15 cellular contexts compared by ENCODE assay signal in genomic region chr3:8307545-8308110, GRCh38.
A peak's percentile ranks its signal among the peaks of the same experiment; 100 is the strongest.
DNase-seq lines count a peak whose midpoint lies in the region; ATAC-seq and TF ChIP-seq lines count a peak whose summit lies in the region.
"Had no signal": no experiment of that assay in that cellular context is flagged by ENCODE, and none has a peak within 500 bp of the region (broad histone marks: within the 10 kb centered on the region; RNA-seq: fewer than 3 reads in every experiment).

No MANE protein-coding gene starts in this region.

- no peak overlapping the region for H2BK120ac ChIP-seq in mesendoderm (ENCODE audit: low read depth, low read length)

- peak; percentile 46 for DNase-seq in DMS153 (lab: John Stamatoyannopoulos, UW)
- no peak for DNase-seq in DMS153 treated with DMSO at 0.1 percent for 48 hours (lab: John Stamatoyannopoulos, UW; ENCODE audit: unreplicated experiment)
- DNase-seq in activated naive CD4-positive, alpha-beta T cell treated with anti-CD3 and anti-CD28 coated beads for 36 hours = peak; percentile 5
- DNase-seq in activated naive CD4-positive, alpha-beta T cell treated with anti-CD3 and anti-CD28 coated beads, Interleukin-2, amount 10 ng/mL, durations not matched to agents 7 days and 5 days = no peak
- peak; percentile 24 for DNase-seq in putamen (ENCODE audit: low spot score)
- DNase-seq in mesendoderm = no peak
- DNase-seq: Caco-2, NCI-H1694, RPMI8226, SW 1271 had no signal

- no peak overlapping the region for H3K23ac ChIP-seq in mesendoderm (ENCODE audit: low read length)

- intact Hi-C loops in activated naive CD4-positive, alpha-beta T cell treated with anti-CD3 and anti-CD28 coated beads for 36 hours (cut with micrococcal nuclease) = loop anchor here (10.0 kb wide), 1 partner anchor 193 kb away; no protein-coding TSS in a partner anchor

- H3K18ac ChIP-seq in mesendoderm (ENCODE audit: low read length) = no peak overlapping the region

- H3K4me1 Mint-ChIP-seq in activated naive CD4-positive, alpha-beta T cell treated with anti-CD3 and anti-CD28 coated beads for 36 hours (ENCODE audit: low read depth) = no peaks in the 10 kb centered on the region
- H3K4me1 Mint-ChIP-seq in activated naive CD4-positive, alpha-beta T cell treated with anti-CD3 and anti-CD28 coated beads, Interleukin-2, amount 10 ng/mL, durations not matched to agents 7 days and 5 days = no peaks in the 10 kb centered on the region

- H2AK5ac ChIP-seq in mesendoderm (ENCODE audit: low read length) = no peak overlapping the region

- no peaks in the 10 kb centered on the region for H3K27me3 Mint-ChIP-seq in activated naive CD4-positive, alpha-beta T cell treated with anti-CD3 and anti-CD28 coated beads for 36 hours (ENCODE audit: low read depth)
- H3K27me3 Mint-ChIP-seq in activated naive CD4-positive, alpha-beta T cell treated with anti-CD3 and anti-CD28 coated beads, Interleukin-2, amount 10 ng/mL, durations not matched to agents 7 days and 5 days = no peaks in the 10 kb centered on the region

- H4K8ac ChIP-seq in mesendoderm (ENCODE audit: low read depth, low read length) = no peak overlapping the region

- H2BK15ac ChIP-seq in mesendoderm (replicated peaks; ENCODE audit: low read depth) = no peak overlapping the region

- no peaks in the 10 kb centered on the region for H3K36me3 Mint-ChIP-seq in activated naive CD4-positive, alpha-beta T cell treated with anti-CD3 and anti-CD28 coated beads for 36 hours (ENCODE audit: low read depth)
- H3K36me3 Mint-ChIP-seq in activated naive CD4-positive, alpha-beta T cell treated with anti-CD3 and anti-CD28 coated beads, Interleukin-2, amount 10 ng/mL, durations not matched to agents 7 days and 5 days = no peaks in the 10 kb centered on the region

- no peaks in the 10 kb centered on the region for H3K79me1 ChIP-seq in mesendoderm (ENCODE audit: low read length)

- H3K27ac ChIP-seq in VCaP (peak overlapping the region; percentile 72), mesendoderm (ENCODE audit: low read depth, low read length) (no peak overlapping the region)
- H3K27ac ChIP-seq: 22Rv1, SJSA1 had no signal

- H3K4ac ChIP-seq in mesendoderm (ENCODE audit: low read depth, low read length) = no peak overlapping the region

- CTCF ChIA-PET in activated naive CD4-positive, alpha-beta T cell treated with anti-CD3 and anti-CD28 coated beads for 36 hours (lab: Charles Lee) = no interaction called here
- CTCF ChIA-PET in activated naive CD4-positive, alpha-beta T cell treated with anti-CD3 and anti-CD28 coated beads, Interleukin-2, amount 10 ng/mL, durations not matched to agents 7 days and 5 days (lab: Charles Lee) = interaction anchor here (0.7 kb wide), 1 partner anchor 54 kb away, joined by 3 read pairs; no protein-coding TSS in a partner anchor

- H3K56ac ChIP-seq in mesendoderm (ENCODE audit: low read length) = no peak overlapping the region

- H3K4me3 ChIP-seq in mesendoderm (ENCODE audit: low read length) = no peak overlapping the region
- H3K4me3 ChIP-seq: GM23338, SJSA1 had no signal

- no peaks in the 10 kb centered on the region for H3K27me3 ChIP-seq in mesendoderm (ENCODE audit: insufficient read depth, low read length, poor library complexity)
- H3K27me3 ChIP-seq: SJSA1 had no signal

- ATAC-seq in activated CD4-positive, CD25-positive, alpha-beta regulatory T cell treated with anti-CD3 and anti-CD28 coated beads, Interleukin-2, amount 50 U/mL, for 24 hours = no peak
- ATAC-seq: GM23338 had no signal

- H3K36me3 ChIP-seq in mesendoderm (ENCODE audit: control insufficient read depth, insufficient read depth, low read length) = no peaks in the 10 kb centered on the region
- H3K36me3 ChIP-seq: SJSA1 had no signal

- H3K79me2 ChIP-seq in mesendoderm (ENCODE audit: control insufficient read depth, insufficient read depth, low read length) = no peaks in the 10 kb centered on the region

- no peak overlapping the region for H3K4me3 Mint-ChIP-seq in activated naive CD4-positive, alpha-beta T cell treated with anti-CD3 and anti-CD28 coated beads for 36 hours
- H3K4me3 Mint-ChIP-seq in activated naive CD4-positive, alpha-beta T cell treated with anti-CD3 and anti-CD28 coated beads, Interleukin-2, amount 10 ng/mL, durations not matched to agents 7 days and 5 days = no peak overlapping the region
- H3K4me3 Mint-ChIP-seq: GM23338 had no signal

- H3K27ac Mint-ChIP-seq in activated naive CD4-positive, alpha-beta T cell treated with anti-CD3 and anti-CD28 coated beads for 36 hours = no peak overlapping the region
- H3K27ac Mint-ChIP-seq in activated naive CD4-positive, alpha-beta T cell treated with anti-CD3 and anti-CD28 coated beads, Interleukin-2, amount 10 ng/mL, durations not matched to agents 7 days and 5 days = no peak overlapping the region
- H3K27ac Mint-ChIP-seq: GM23338 had no signal

- H3K4me1 ChIP-seq in mesendoderm (ENCODE audit: control insufficient read depth, low read depth, low read length) = no peaks in the 10 kb centered on the region
- H3K4me1 ChIP-seq: Caco-2, SJSA1 had no signal

- no peak overlapping the region for H4K5ac ChIP-seq in mesendoderm (ENCODE audit: low read length)

- no peak overlapping the region for H2BK5ac ChIP-seq in mesendoderm (ENCODE audit: low read length)

- no peaks in the 10 kb centered on the region for H3K9me3 Mint-ChIP-seq in activated naive CD4-positive, alpha-beta T cell treated with anti-CD3 and anti-CD28 coated beads for 36 hours
- no peaks in the 10 kb centered on the region for H3K9me3 Mint-ChIP-seq in activated naive CD4-positive, alpha-beta T cell treated with anti-CD3 and anti-CD28 coated beads, Interleukin-2, amount 10 ng/mL, durations not matched to agents 7 days and 5 days

- no peak overlapping the region for H3K9ac ChIP-seq in mesendoderm (ENCODE audit: low read length)

- TF ChIP-seq CTCF in VCaP (conservative IDR thresholded peaks at IDR 0.05) = no peak

- H3K4me2 ChIP-seq in mesendoderm (ENCODE audit: low read length) = no peak overlapping the region
- H3K4me2 ChIP-seq: GM23338 had no signal

Comparison
In these comparisons a context has a peak if more than half of its experiments do, and no peak if none do; other contexts are left out.
1. DNase-seq: peak in DMS153 (single experiment), activated naive CD4-positive, alpha-beta T cell treated with anti-CD3 and anti-CD28 coated beads for 36 hours (single experiment) and putamen (single experiment); none in DMS153 treated with DMSO at 0.1 percent for 48 hours (single experiment), activated naive CD4-positive, alpha-beta T cell treated with anti-CD3 and anti-CD28 coated beads, Interleukin-2, amount 10 ng/mL, durations not matched to agents 7 days and 5 days (single experiment) and mesendoderm (single experiment).